Comparison of ENCODE assay signal across 7 cellular contexts in the genomic region with DNA sequence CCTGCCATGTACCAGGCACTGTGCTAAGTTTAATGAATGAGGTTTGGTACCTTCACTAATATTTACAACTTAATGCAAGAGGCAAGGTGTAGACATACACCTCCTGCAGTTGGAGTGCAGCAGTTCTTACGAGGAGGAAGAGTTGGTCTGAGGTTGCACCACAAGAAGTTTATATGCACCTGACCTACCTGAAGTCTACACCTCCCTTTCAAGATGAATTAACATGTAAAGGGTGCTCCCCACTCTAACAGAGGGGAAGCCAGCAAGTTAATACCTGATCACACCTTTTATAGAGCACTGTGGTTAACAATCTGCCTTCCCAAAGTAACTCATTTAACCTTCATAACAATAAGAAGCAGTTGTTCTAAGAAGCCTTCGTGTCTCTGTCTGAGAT.
DNase-seq lines count a peak whose midpoint lies in the region; ATAC-seq and TF ChIP-seq lines count a peak whose summit lies in the region.

No MANE protein-coding gene starts in this region.

- H3K4me3 ChIP-seq in MG63 (peak overlapping the region; percentile 74), epithelial cell of proximal tubule (ENCODE audit: low read depth, low read length) (peak overlapping the region; percentile 68)

- peaks cover 2% of the 10 kb centered on the region for H3K9me3 ChIP-seq in MG63

- no peak for TF ChIP-seq CTCF in epithelial cell of proximal tubule (conservative IDR thresholded peaks at IDR 0.05; ENCODE audit: low read depth, low read length)

- ATAC-seq in GM19372 (IDR thresholded peaks at IDR 0.05; ENCODE audit: low read depth, unreplicated experiment): peak; percentile 9
- ATAC-seq in stimulated activated naive B cell treated with anti-CD40 and anti-IgM and Interleukin-4, amounts not matched to agents 10 μg/mL and 1 μg/mL and 100 μg/mL, for 72 hours (replicated peaks): peak in 1 of 2 donors; percentile 20

- DNase-seq in MG63 (no peak), epithelial cell of proximal tubule (ENCODE audit: low read depth) (no peak), A172 (ENCODE audit: low spot score) (no peak), middle frontal gyrus (ENCODE audit: extremely low spot score, low spot score) (no peak)
- DNase-seq in stimulated activated naive B cell treated with anti-CD40 and anti-IgM and Interleukin-4, amounts not matched to agents 10 μg/mL and 1 μg/mL and 100 μg/mL, for 72 hours: no peak
- DNase-seq in stimulated activated naive CD4-positive, alpha-beta T cell treated with Interleukin-2 at 50 U/mL for 16 hours (lab: John Stamatoyannopoulos, UW): no peak

- no peaks in the 10 kb centered on the region for H3K9me3 Mint-ChIP-seq in stimulated activated naive B cell treated with anti-CD40 and anti-IgM and Interleukin-4, amounts not matched to agents 10 μg/mL and 1 μg/mL and 100 μg/mL, for 72 hours

- peaks cover 5 to 6% of the 10 kb centered on the region in 2 donors for H3K27me3 Mint-ChIP-seq in stimulated activated naive B cell treated with anti-CD40 and anti-IgM and Interleukin-4, amounts not matched to agents 10 μg/mL and 1 μg/mL and 100 μg/mL, for 72 hours

- H3K27me3 ChIP-seq in MG63: no peaks in the 10 kb centered on the region

- peak overlapping the region; percentile 97 to 99 for H3K4me3 Mint-ChIP-seq in stimulated activated naive B cell treated with anti-CD40 and anti-IgM and Interleukin-4, amounts not matched to agents 10 μg/mL and 1 μg/mL and 100 μg/mL, for 72 hours

- peaks cover 11 to 18% of the 10 kb centered on the region in 2 donors for H3K4me1 Mint-ChIP-seq in stimulated activated naive B cell treated with anti-CD40 and anti-IgM and Interleukin-4, amounts not matched to agents 10 μg/mL and 1 μg/mL and 100 μg/mL, for 72 hours

- no peak overlapping the region for H3K27ac Mint-ChIP-seq in stimulated activated naive B cell treated with anti-CD40 and anti-IgM and Interleukin-4, amounts not matched to agents 10 μg/mL and 1 μg/mL and 100 μg/mL, for 72 hours

- H3K36me3 ChIP-seq in MG63: peaks cover 6% of the 10 kb centered on the region; the same call in 1 of the 2 replicates

- H3K36me3 Mint-ChIP-seq in stimulated activated naive B cell treated with anti-CD40 and anti-IgM and Interleukin-4, amounts not matched to agents 10 μg/mL and 1 μg/mL and 100 μg/mL, for 72 hours: peaks cover 0 to 6% of the 10 kb centered on the region in 2 donors
